ENCODE assay signal across 9 cellular contexts in the genomic region with DNA sequence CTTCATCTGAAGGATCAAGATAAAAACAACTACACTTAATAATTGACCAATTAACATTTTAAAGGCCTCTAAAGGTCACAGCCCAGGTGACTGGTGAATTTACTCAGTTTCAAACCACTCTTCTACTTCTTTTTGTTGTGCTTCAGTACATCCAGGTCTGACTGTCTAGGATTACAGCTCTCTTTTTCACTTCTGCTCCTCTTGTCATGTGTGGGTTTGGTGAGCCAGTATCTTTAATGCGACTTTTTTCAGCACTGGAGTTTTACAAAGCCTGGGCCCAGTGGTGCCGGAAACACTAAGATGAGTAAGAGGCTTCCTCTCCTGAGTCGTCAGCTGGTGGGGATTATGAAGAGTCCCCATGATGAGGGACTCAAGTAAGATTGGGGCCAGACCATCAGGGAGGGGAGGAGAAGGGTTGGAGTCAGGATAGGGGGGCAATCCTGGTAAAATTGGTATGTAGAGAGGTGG. TPM values are rescaled to one million over a fixed set of nuclear protein-coding genes. Genes with fewer than 3 reads are reported as not detected.
A peak's percentile ranks its signal among the peaks of the same experiment; 100 is the strongest.
DNase-seq lines count a peak whose midpoint lies in the region; ATAC-seq and TF ChIP-seq lines count a peak whose summit lies in the region.
"Had no signal": no experiment of that assay in that cellular context is flagged by ENCODE, and none has a peak within 500 bp of the region (broad histone marks: within the 10 kb centered on the region; RNA-seq: fewer than 3 reads in every experiment).

No MANE protein-coding gene starts in this region.

- no peaks in the 10 kb centered on the region for H4K20me1 ChIP-seq in PC-9 (ENCODE audit: insufficient read depth)

- peaks cover 27% of the 10 kb centered on the region for H3K36me3 Mint-ChIP-seq in T-helper 2 cell treated with Interferon-gamma antibody and Interleukin-4, amounts not matched to agents 5 μg/mL and 100 μg/mL, for 36 hours (ENCODE audit: low read depth)
- H3K36me3 Mint-ChIP-seq in effector memory CD8-positive, alpha-beta T cell (ENCODE audit: insufficient read depth), result peaks cover 88% of the 10 kb centered on the region
- H3K36me3 Mint-ChIP-seq in stimulated activated effector memory CD8-positive, alpha-beta T cell treated with anti-CD3 and anti-CD28 coated beads, Interleukin-12 subunit alpha, Interleukin-12 subunit beta, amount 100 ng/mL, for 72 hours, result peaks cover 88% of the 10 kb centered on the region

- peaks cover 68% of the 10 kb centered on the region for H3K4me1 Mint-ChIP-seq in T-helper 2 cell treated with Interferon-gamma antibody and Interleukin-4, amounts not matched to agents 5 μg/mL and 100 μg/mL, for 36 hours (ENCODE audit: low read depth)
- H3K4me1 Mint-ChIP-seq in effector memory CD8-positive, alpha-beta T cell (ENCODE audit: low read depth in 2 of 2), result peaks cover 70 to 72% of the 10 kb centered on the region in 2 donors
- H3K4me1 Mint-ChIP-seq in stimulated activated effector memory CD8-positive, alpha-beta T cell treated with anti-CD3 and anti-CD28 coated beads, Interleukin-12 subunit alpha, Interleukin-12 subunit beta, amount 100 ng/mL, for 72 hours, result peaks cover 85% of the 10 kb centered on the region

- no peaks in the 10 kb centered on the region for H3K27me3 ChIP-seq in PC-9 (ENCODE audit: insufficient read depth, low read depth)

- peak; percentile 99 for ATAC-seq in GM18517 (IDR thresholded peaks at IDR 0.05; ENCODE audit: unreplicated experiment)
- ATAC-seq in HG02763 (IDR thresholded peaks at IDR 0.05; ENCODE audit: unreplicated experiment), result peak; percentile 98
- ATAC-seq in effector memory CD8-positive, alpha-beta T cell (replicated peaks), result peak; percentile 63
- peak; percentile 96 for ATAC-seq in stimulated activated effector memory CD8-positive, alpha-beta T cell treated with anti-CD3 and anti-CD28 coated beads, Interleukin-12 subunit alpha, Interleukin-12 subunit beta, amount 100 ng/mL, for 72 hours

- H2AFZ ChIP-seq in PC-9, result no peak overlapping the region

- no peaks in the 10 kb centered on the region for H3K36me3 ChIP-seq in PC-9 (ENCODE audit: low read depth)

- no peak for TF ChIP-seq CTCF in PC-9 (conservative IDR thresholded peaks at IDR 0.05)

- peak overlapping the region; percentile 93 for H3K27ac Mint-ChIP-seq in T-helper 2 cell treated with Interferon-gamma antibody and Interleukin-4, amounts not matched to agents 5 μg/mL and 100 μg/mL, for 36 hours
- H3K27ac Mint-ChIP-seq in effector memory CD8-positive, alpha-beta T cell, result peak overlapping the region; percentile 86 to 94
- peak overlapping the region; percentile 95 for H3K27ac Mint-ChIP-seq in stimulated activated effector memory CD8-positive, alpha-beta T cell treated with anti-CD3 and anti-CD28 coated beads, Interleukin-12 subunit alpha, Interleukin-12 subunit beta, amount 100 ng/mL, for 72 hours

- no peak overlapping the region for H3K4me3 ChIP-seq in PC-9
- H3K4me3 ChIP-seq: thoracic aorta had no signal

- no peaks in the 10 kb centered on the region for H3K4me1 ChIP-seq in PC-9 (replicated peaks; ENCODE audit: insufficient read depth)

- no peaks in the 10 kb centered on the region for H3K9me2 ChIP-seq in PC-9 (ENCODE audit: insufficient read depth)

- H3K27me3 Mint-ChIP-seq in T-helper 2 cell treated with Interferon-gamma antibody and Interleukin-4, amounts not matched to agents 5 μg/mL and 100 μg/mL, for 36 hours (ENCODE audit: low read depth), result no peaks in the 10 kb centered on the region
- no peaks in the 10 kb centered on the region for H3K27me3 Mint-ChIP-seq in effector memory CD8-positive, alpha-beta T cell

- no peak overlapping the region for H3K4me2 ChIP-seq in PC-9

- DNase-seq in T-helper 2 cell treated with Interferon-gamma antibody and Interleukin-4, amounts not matched to agents 5 μg/mL and 100 μg/mL, for 36 hours (ENCODE audit: low spot score), result peak; percentile 79
- DNase-seq in effector memory CD8-positive, alpha-beta T cell, result peak; percentile 36 to 47 (median 39)
- peak; percentile 33 to 80 for DNase-seq in stimulated activated effector memory CD8-positive, alpha-beta T cell treated with anti-CD3 and anti-CD28 coated beads, Interleukin-12 subunit alpha, Interleukin-12 subunit beta, amount 100 ng/mL, for 72 hours (ENCODE audit: low spot score in 2 of 2)
- DNase-seq in GDM1 (lab: John Stamatoyannopoulos, UW) (no peak), COLO829 (ENCODE audit: low spot score) (no peak), PC-9 (no peak)

- H3K9me3 Mint-ChIP-seq in T-helper 2 cell treated with Interferon-gamma antibody and Interleukin-4, amounts not matched to agents 5 μg/mL and 100 μg/mL, for 36 hours, result no peaks in the 10 kb centered on the region
- H3K9me3 Mint-ChIP-seq in effector memory CD8-positive, alpha-beta T cell, result no peaks in the 10 kb centered on the region
- H3K9me3 Mint-ChIP-seq in stimulated activated effector memory CD8-positive, alpha-beta T cell treated with anti-CD3 and anti-CD28 coated beads, Interleukin-12 subunit alpha, Interleukin-12 subunit beta, amount 100 ng/mL, for 72 hours, result no peaks in the 10 kb centered on the region

- intact Hi-C loops in PC-9 (cut with micrococcal nuclease; ENCODE audit: unreplicated experiment), result no loop called here

- no peaks in the 10 kb centered on the region for H3K79me2 ChIP-seq in PC-9 (ENCODE audit: low read depth)

- no peaks in the 10 kb centered on the region for H3F3A ChIP-seq in PC-9 (ENCODE audit: insufficient read depth, low read depth)

- CTCF ChIA-PET in PC-9 (lab: Charles Lee), result no interaction called here

- POLR2A ChIA-PET in PC-9 (lab: Charles Lee; ENCODE audit: unreplicated experiment), result no interaction called here

- no peak overlapping the region for H3K27ac ChIP-seq in PC-9
- H3K27ac ChIP-seq: thoracic aorta had no signal

- H3K9me3 ChIP-seq in PC-9 (ENCODE audit: insufficient read depth, low read depth), result no peaks in the 10 kb centered on the region
- H3K9me3 ChIP-seq: thoracic aorta had no signal

- no TSS peak for BruUV-seq in PC-9 (replicated peaks; lab: Mats Ljungman, UMichigan)

- peak overlapping the region; percentile 74 for H3K4me3 Mint-ChIP-seq in T-helper 2 cell treated with Interferon-gamma antibody and Interleukin-4, amounts not matched to agents 5 μg/mL and 100 μg/mL, for 36 hours
- H3K4me3 Mint-ChIP-seq in effector memory CD8-positive, alpha-beta T cell, result peak overlapping the region; percentile 69 to 77
- peak overlapping the region; percentile 62 for H3K4me3 Mint-ChIP-seq in stimulated activated effector memory CD8-positive, alpha-beta T cell treated with anti-CD3 and anti-CD28 coated beads, Interleukin-12 subunit alpha, Interleukin-12 subunit beta, amount 100 ng/mL, for 72 hours

RNA-seq across cellular contexts. Expression of gene HECA, which starts 27.0 kb away (rescaled TPM):
- 11.6 and 12.9 TPM in 2 replicates for total RNA-seq in PC-9 (2021)

Comparison
In these comparisons a context has a peak if more than half of its experiments do, and no peak if none do; other contexts are left out.
1. DNase-seq: peak in T-helper 2 cell treated with Interferon-gamma antibody and Interleukin-4, amounts not matched to agents 5 μg/mL and 100 μg/mL, for 36 hours (single experiment), effector memory CD8-positive, alpha-beta T cell (3 of 3) and stimulated activated effector memory CD8-positive, alpha-beta T cell treated with anti-CD3 and anti-CD28 coated beads, Interleukin-12 subunit alpha, Interleukin-12 subunit beta, amount 100 ng/mL, for 72 hours (2 of 2); none in GDM1 (single experiment), COLO829 (single experiment) and PC-9 (0 of 2).
2. Peak in every context shown above with its lines, with median percentiles within 50 percentile points of each other: ATAC-seq, H3K27ac Mint-ChIP-seq and H3K4me3 Mint-ChIP-seq.